ENCODE assay signal across 8 cellular contexts in the genomic region with DNA sequence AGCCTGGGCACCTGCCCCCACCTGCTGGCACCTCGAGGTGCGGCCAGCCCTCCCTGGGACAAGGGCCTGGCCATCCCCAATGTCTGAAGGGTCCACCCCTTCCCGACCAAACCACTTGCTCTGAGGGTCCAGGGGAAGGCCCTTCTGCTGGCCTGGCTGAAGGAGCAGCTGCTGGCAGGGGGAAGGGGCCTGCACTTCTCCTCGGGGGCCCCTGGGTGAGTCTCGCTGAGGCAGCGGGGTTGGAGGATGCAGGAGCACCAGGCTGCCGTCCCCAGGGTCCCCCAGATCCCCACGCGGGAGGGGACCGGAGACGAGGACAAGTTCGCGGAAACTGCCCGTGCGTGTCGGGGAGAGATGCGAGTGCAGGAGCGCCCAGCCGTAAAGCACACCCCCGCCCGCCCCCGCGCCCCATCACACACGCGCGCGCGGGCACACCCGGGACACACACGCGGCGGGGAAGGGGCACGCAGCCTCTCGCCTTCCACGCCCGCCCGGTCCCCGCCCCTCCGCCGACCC. TPM values are rescaled to one million over a fixed set of nuclear protein-coding genes. Genes with fewer than 3 reads are reported as not detected.
DNase-seq lines count a peak whose midpoint lies in the region; ATAC-seq, FAIRE-seq and TF ChIP-seq lines count a peak whose summit lies in the region.

No MANE protein-coding gene starts in this region.

- DNase-seq in D721Med (ENCODE audit: insufficient read length, low spot score), result peak; percentile 66
- DNase-seq in activated CD4-positive, alpha-beta memory T cell treated with anti-CD3 and anti-CD28 coated beads for 36 hours, result peak; percentile 42
- no peak for DNase-seq in esophagus muscularis mucosa (ENCODE audit: extremely low spot score)
- peak in 2 of 3 donors; percentile 1 to 31 for DNase-seq in stimulated activated CD4-positive, alpha-beta T cell treated with anti-CD3 and anti-CD28 coated beads, Interleukin-12 subunit alpha, Interleukin-12 subunit beta, amount 100 ng/mL, for 48 hours (ENCODE audit: low read depth in 2 of 3, low spot score in 1 of 3)
- DNase-seq in HuH-7.5 (ENCODE audit: low spot score), result no peak
- no peak for DNase-seq in GM12892 (ENCODE audit: insufficient read length)
- DNase-seq in SIG-M5 treated with dmso at 0.1 percent for 504 hours (lab: John Stamatoyannopoulos, UW; ENCODE audit: unreplicated experiment), result no peak

- no peaks in the 10 kb centered on the region for H3K36me3 ChIP-seq in esophagus muscularis mucosa

- H3K27ac ChIP-seq in esophagus muscularis mucosa (replicated peaks in 1 of 4), result peak overlapping the region; percentile 74 to 87 (median 80)

- peaks cover 13% of the 10 kb centered on the region for H3K27me3 Mint-ChIP-seq in activated CD4-positive, alpha-beta memory T cell treated with anti-CD3 and anti-CD28 coated beads for 36 hours

- peak overlapping the region; percentile 53 for H3K4me3 Mint-ChIP-seq in activated CD4-positive, alpha-beta memory T cell treated with anti-CD3 and anti-CD28 coated beads for 36 hours

- CTCF ChIA-PET in activated CD4-positive, alpha-beta memory T cell treated with anti-CD3 and anti-CD28 coated beads for 36 hours (lab: Charles Lee), result no interaction called here

- FAIRE-seq in D721Med (lab: Jason Lieb, UNC) (no peak), GM12892 (lab: Jason Lieb, UNC) (no peak)

- no peak for TF ChIP-seq POLR2A in esophagus muscularis mucosa (IDR thresholded peaks at IDR 0.05; ENCODE audit: low read depth)
- no peak for TF ChIP-seq POLR2A in GM12892 (IDR thresholded peaks at IDR 0.05; ENCODE audit: low read depth, low read length)

- intact Hi-C loops in activated CD4-positive, alpha-beta memory T cell treated with anti-CD3 and anti-CD28 coated beads for 36 hours (cut with micrococcal nuclease), result no loop called here
- intact Hi-C loops in esophagus muscularis mucosa (cut with DNase I), result loop anchor here (5.0 kb wide), 1 partner anchor 40 kb away; no protein-coding TSS in a partner anchor

- TF ChIP-seq EP300 in esophagus muscularis mucosa (IDR thresholded peaks at IDR 0.05), result no peak

- H3K9me3 ChIP-seq in esophagus muscularis mucosa, result no peaks in the 10 kb centered on the region

- no peak overlapping the region for H3K27ac Mint-ChIP-seq in activated CD4-positive, alpha-beta memory T cell treated with anti-CD3 and anti-CD28 coated beads for 36 hours

- TF ChIP-seq CTCF in D721Med (IDR thresholded peaks at IDR 0.05; ENCODE audit: insufficient read depth, missing control alignments) (no peak), esophagus muscularis mucosa (IDR thresholded peaks at IDR 0.05) (no peak)

- 20% methylated on average over 1 of the region's 40 CpGs for WGBS in esophagus muscularis mucosa

- peaks cover 3% of the 10 kb centered on the region for H3K4me1 Mint-ChIP-seq in activated CD4-positive, alpha-beta memory T cell treated with anti-CD3 and anti-CD28 coated beads for 36 hours (ENCODE audit: low read depth)

- ATAC-seq in HG02678 (IDR thresholded peaks at IDR 0.05; ENCODE audit: unreplicated experiment), result no peak

- H3K9me3 Mint-ChIP-seq in activated CD4-positive, alpha-beta memory T cell treated with anti-CD3 and anti-CD28 coated beads for 36 hours, result peaks cover 3% of the 10 kb centered on the region

- H3K27me3 ChIP-seq in esophagus muscularis mucosa, result peaks cover 0 to 51% (median 0%) of the 10 kb centered on the region in 4 donors

- peaks cover 17 to 57% (median 54%) of the 10 kb centered on the region in 4 donors for H3K4me1 ChIP-seq in esophagus muscularis mucosa

- H3K4me3 ChIP-seq in esophagus muscularis mucosa, result peak overlapping the region; percentile 61 to 86 (median 71)

- H3K36me3 Mint-ChIP-seq in activated CD4-positive, alpha-beta memory T cell treated with anti-CD3 and anti-CD28 coated beads for 36 hours, result no peaks in the 10 kb centered on the region

- POLR2A ChIA-PET in activated CD4-positive, alpha-beta memory T cell treated with anti-CD3 and anti-CD28 coated beads for 36 hours (lab: Charles Lee), result no interaction called here

RNA-seq across cellular contexts. Expression of gene CACNA1H, which starts 0.7 kb away (rescaled TPM):
- under 1 TPM; 0.26 to 0.61 TPM for total RNA-seq in activated CD4-positive, alpha-beta memory T cell treated with anti-CD3 and anti-CD28 coated beads for 36 hours
- 100 to 1,000 TPM; 225 to 361 (median 259) TPM for total RNA-seq in esophagus muscularis mucosa
- polyA plus RNA-seq in GM12892 (2012; ENCODE audit: missing spikeins), result not detected

RNA-seq across cellular contexts. Expression of gene C1QTNF8, which starts 56.1 kb away (rescaled TPM):
- total RNA-seq in activated CD4-positive, alpha-beta memory T cell treated with anti-CD3 and anti-CD28 coated beads for 36 hours, result not detected
- total RNA-seq in esophagus muscularis mucosa, result not detected
- not detected for polyA plus RNA-seq in GM12892 (2012; ENCODE audit: missing spikeins)

Comparison
In these comparisons a context has a peak if more than half of its experiments do, and no peak if none do; other contexts are left out.
1. DNase-seq: peak in D721Med (single experiment), activated CD4-positive, alpha-beta memory T cell treated with anti-CD3 and anti-CD28 coated beads for 36 hours (single experiment) and stimulated activated CD4-positive, alpha-beta T cell treated with anti-CD3 and anti-CD28 coated beads, Interleukin-12 subunit alpha, Interleukin-12 subunit beta, amount 100 ng/mL, for 48 hours (2 of 3); none in esophagus muscularis mucosa (single experiment), HuH-7.5 (single experiment), GM12892 (single experiment) and SIG-M5 treated with dmso at 0.1 percent for 504 hours (single experiment).
2. RNA of gene CACNA1H, which starts 0.7 kb away (total RNA-seq): 225 to 361 TPM in esophagus muscularis mucosa; 0.26 to 0.61 TPM in activated CD4-positive, alpha-beta memory T cell treated with anti-CD3 and anti-CD28 coated beads for 36 hours; every median in the first group is over 100 times any median in the second.